ENCODE assay signal across 8 cellular contexts in the genomic region with DNA sequence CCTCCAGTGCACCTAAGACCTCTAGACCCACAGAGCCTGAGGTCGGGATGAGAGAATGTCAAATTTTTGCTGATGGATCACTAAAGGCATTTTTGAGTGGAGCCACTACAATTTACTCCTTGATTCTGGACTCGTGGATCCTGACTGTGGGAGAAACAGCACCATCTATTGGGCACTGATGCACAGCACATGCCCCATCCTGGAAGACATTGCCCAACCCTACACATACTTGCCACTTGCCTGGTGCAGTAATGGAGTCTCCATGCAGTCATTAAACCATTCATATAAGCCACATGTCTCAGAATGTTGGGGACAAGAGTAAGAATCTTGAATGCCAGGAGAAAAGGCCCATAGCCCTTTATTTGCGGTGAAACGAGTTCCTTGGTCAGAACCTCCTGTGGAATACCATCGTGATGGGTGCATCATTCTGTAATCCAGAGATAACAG.
DNase-seq lines count a peak whose midpoint lies in the region; ATAC-seq, FAIRE-seq and TF ChIP-seq lines count a peak whose summit lies in the region.

No MANE protein-coding gene starts in this region.

- H3K27me3 ChIP-seq in BLaER1 treated with 17β-estradiol and CSF1 and Interleukin-3, amounts not matched to agents 10 nM and 100 nM = no peaks in the 10 kb centered on the region
- H3K27me3 ChIP-seq in K562 (ENCODE audit: control insufficient read depth in 2 of 2, insufficient read depth in 2 of 2, low read length in 2 of 2) = peaks cover 4 to 30% of the 10 kb centered on the region in 2 experiments; a peak in 3 of 5 replicates

- WGBS in K562 (ENCODE audit: insufficient coverage, low coverage, missing lambda C conversion rate) = 0% methylated on average over 5 of the region's 5 CpGs

- TF ChIP-seq RAD21 in K562 (CRISPR knock-in tag; conservative IDR thresholded peaks at IDR 0.05 in 1 of 2, IDR thresholded peaks at IDR 0.05 in 1 of 2) = peak in 1 of 2 experiments; percentile 76; a peak in 2 of 4 replicates

- FAIRE-seq in K562 (lab: Jason Lieb, UNC) = peak; percentile 95

- no TSS peak for BruUV-seq in K562 (replicated peaks; lab: Mats Ljungman, UMichigan)

- peak; percentile 30 for TF ChIP-seq CTCF in GM13977 (IDR thresholded peaks at IDR 0.05; ENCODE audit: extremely low read depth, insufficient read depth, missing control alignments)
- no peak for TF ChIP-seq CTCF in K562 (IDR thresholded peaks at IDR 0.05 in 2 of 3, conservative IDR thresholded peaks at IDR 0.05 in 1 of 3; ENCODE audit: insufficient read depth in 2 of 3, low read depth in 1 of 3, low read length in 3 of 3)

- 0 out of 22 replicates have a peak overlapping the region, but pooled peaks of 1 of the 11 experiments have one; percentile 46 for H3K9ac ChIP-seq in BLaER1 treated with 17β-estradiol and CSF1 and Interleukin-3, amounts not matched to agents 10 nM and 100 nM
- H3K9ac ChIP-seq in K562 (ENCODE audit: insufficient read depth in 1 of 2, low read depth in 2 of 2, low read length in 2 of 2) = no peak overlapping the region

- no peak for TF ChIP-seq POLR2A in K562 (conservative IDR thresholded peaks at IDR 0.05)

- no peak for TF ChIP-seq EP300 in K562 (IDR thresholded peaks at IDR 0.05; ENCODE audit: low read length)

- CTCF ChIA-PET in K562 (lab: Yijun Ruan, JAX; ENCODE audit: low intra/inter-chr PET ratio) = interaction anchor here (0.5 to 6.0 kb wide), 24 partner anchors 21 to 327 kb away, joined by 3 to 60 read pairs (median 4); no protein-coding TSS in a partner anchor

- H3K79me2 ChIP-seq in K562 (ENCODE audit: control insufficient read depth, insufficient read depth, low read length) = no peaks in the 10 kb centered on the region

- POLR2A ChIA-PET in K562 (lab: Yijun Ruan, JAX) = interaction anchor here (0.6 to 1.4 kb wide), 2 partner anchors 16 to 92 kb away, joined by 3 read pairs; no protein-coding TSS in a partner anchor

- peak overlapping the region; percentile 64 to 92 (median 75); a peak in 20 of 22 replicates for H3K4me2 ChIP-seq in BLaER1 treated with 17β-estradiol and CSF1 and Interleukin-3, amounts not matched to agents 10 nM and 100 nM
- H3K4me2 ChIP-seq in K562 (ENCODE audit: insufficient read depth, low read length) = no peak overlapping the region

- H4K20me1 ChIP-seq in BLaER1 treated with 17β-estradiol and CSF1 and Interleukin-3, amounts not matched to agents 10 nM and 100 nM = no peaks in the 10 kb centered on the region; a peak in 1 of 22 replicates
- H4K20me1 ChIP-seq in K562 (replicated peaks; ENCODE audit: control insufficient read depth, insufficient read depth, low read length) = peaks cover 37% of the 10 kb centered on the region

- DNase-seq in GM13977 (ENCODE audit: low spot score) (no peak), RKO (ENCODE audit: low spot score) (peak; percentile 23), K562 (ENCODE audit: extremely low read depth in 1 of 4, low spot score in 3 of 4) (peak; percentile 73 to 86 (median 82)), iris pigment epithelial cell (ENCODE audit: low read depth) (peak; percentile 65), middle frontal gyrus (ENCODE audit: extremely low spot score, low spot score) (no peak)
- DNase-seq in stimulated activated CD4-positive, alpha-beta T cell treated with anti-CD3 and anti-CD28 coated beads, Interleukin-2, amount 100 ng/mL, for 4 hours (ENCODE audit: low read depth) = peak; percentile 20

- intact Hi-C loops in K562 (cut with micrococcal nuclease) = loop anchor here (1.0 kb wide), 5 partner anchors 28 to 284 kb away; no protein-coding TSS in a partner anchor

- peak; percentile 87 for ATAC-seq in K562
- no peak for ATAC-seq in HG03521 (IDR thresholded peaks at IDR 0.05; ENCODE audit: unreplicated experiment)

- in situ Hi-C loops in GM13977 (cut with MboI; ENCODE audit: low pct_unique_long_range_greater_than_20kb, low sequenced_read_pairs, unreplicated experiment) = no loop called here
- in situ Hi-C loops in K562 (cut with MboI) = no loop called here

- 0 out of 22 replicates have a peak overlapping the region, but pooled peaks of 1 of the 11 experiments have one; percentile 46 for H3K27ac ChIP-seq in BLaER1 treated with 17β-estradiol and CSF1 and Interleukin-3, amounts not matched to agents 10 nM and 100 nM
- H3K27ac ChIP-seq in K562 (ENCODE audit: extremely low read depth, low read depth, low read length) = no peak overlapping the region

- no peaks in the 10 kb centered on the region for H3K9me1 ChIP-seq in K562 (ENCODE audit: control insufficient read depth, insufficient read depth, low read length)

- no peaks in the 10 kb centered on the region for H3K9me3 ChIP-seq in BLaER1 treated with 17β-estradiol and CSF1 and Interleukin-3, amounts not matched to agents 10 nM and 100 nM (replicated peaks in 1 of 11)
- H3K9me3 ChIP-seq in K562 (replicated peaks; ENCODE audit: control insufficient read depth, insufficient read depth, low read depth, low read length) = no peaks in the 10 kb centered on the region

- H2AFZ ChIP-seq in K562 (ENCODE audit: low read depth, low read length) = no peak overlapping the region

- H3K36me3 ChIP-seq in BLaER1 treated with 17β-estradiol and CSF1 and Interleukin-3, amounts not matched to agents 10 nM and 100 nM = no peaks in the 10 kb centered on the region
- no peaks in the 10 kb centered on the region for H3K36me3 ChIP-seq in K562 (ENCODE audit: control insufficient read depth, insufficient read depth, low read length)

- H3K4me1 ChIP-seq in BLaER1 treated with 17β-estradiol and CSF1 and Interleukin-3, amounts not matched to agents 10 nM and 100 nM = peaks cover 36 to 51% (median 48%) of the 10 kb centered on the region in 10 experiments
- no peaks in the 10 kb centered on the region for H3K4me1 ChIP-seq in K562 (replicated peaks in 1 of 2; ENCODE audit: control insufficient read depth in 2 of 2, insufficient read depth in 2 of 2, low read length in 2 of 2)

- no peak overlapping the region for H3K4me3 ChIP-seq in BLaER1 treated with 17β-estradiol and CSF1 and Interleukin-3, amounts not matched to agents 10 nM and 100 nM
- no peak overlapping the region for H3K4me3 ChIP-seq in K562

TF ChIP-seq in K562, 482 proteins besides CTCF, POLR2A, EP300 and RAD21 (continues in another document):
- TF ChIP-seq UBTF (IDR thresholded peaks at IDR 0.05; ENCODE audit: borderline replicate concordance in 1 of 2, low read depth in 2 of 2, low read length in 2 of 2) (0 out of 4 replicates have a peak, but pooled peaks of 1 of the 2 experiments have one; percentile 48), SOX6 (IDR thresholded peaks at IDR 0.05) (no peak), XRCC5 (IDR thresholded peaks at IDR 0.05; ENCODE audit: low read depth, low read length) (peak; percentile 94), FOXO4 (CRISPR knock-in tag; IDR thresholded peaks at IDR 0.05) (no peak), TEAD1 (CRISPR knock-in tag; IDR thresholded peaks at IDR 0.05) (peak in 1 of 2 experiments; percentile 64; a peak in 1 of 4 replicates), MAX (CRISPR knock-in tag; IDR thresholded peaks at IDR 0.05) (peak; percentile 50), LARP7 (IDR thresholded peaks at IDR 0.05) (no peak), ZNF589 (CRISPR knock-in tag; IDR thresholded peaks at IDR 0.05; ENCODE audit: low read depth) (no peak)
- TF ChIP-seq, protein P1, sequence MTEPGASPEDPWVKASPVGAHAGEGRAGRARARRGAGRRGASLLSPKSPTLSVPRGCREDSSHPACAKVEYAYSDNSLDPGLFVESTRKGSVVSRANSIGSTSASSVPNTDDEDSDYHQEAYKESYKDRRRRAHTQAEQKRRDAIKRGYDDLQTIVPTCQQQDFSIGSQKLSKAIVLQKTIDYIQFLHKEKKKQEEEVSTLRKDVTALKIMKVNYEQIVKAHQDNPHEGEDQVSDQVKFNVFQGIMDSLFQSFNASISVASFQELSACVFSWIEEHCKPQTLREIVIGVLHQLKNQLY (CRISPR knock-in tag; conservative IDR thresholded peaks at IDR 0.05) = peak in 1 of 2 experiments; percentile 70; a peak in 1 of 4 replicates

Comparison
In these comparisons a context has a peak if more than half of its experiments do, and no peak if none do; other contexts are left out.
1. DNase-seq: peak in RKO (single experiment), K562 (4 of 4), iris pigment epithelial cell (single experiment) and stimulated activated CD4-positive, alpha-beta T cell treated with anti-CD3 and anti-CD28 coated beads, Interleukin-2, amount 100 ng/mL, for 4 hours (single experiment); none in GM13977 (single experiment) and middle frontal gyrus (single experiment).